In the genomic region with DNA sequence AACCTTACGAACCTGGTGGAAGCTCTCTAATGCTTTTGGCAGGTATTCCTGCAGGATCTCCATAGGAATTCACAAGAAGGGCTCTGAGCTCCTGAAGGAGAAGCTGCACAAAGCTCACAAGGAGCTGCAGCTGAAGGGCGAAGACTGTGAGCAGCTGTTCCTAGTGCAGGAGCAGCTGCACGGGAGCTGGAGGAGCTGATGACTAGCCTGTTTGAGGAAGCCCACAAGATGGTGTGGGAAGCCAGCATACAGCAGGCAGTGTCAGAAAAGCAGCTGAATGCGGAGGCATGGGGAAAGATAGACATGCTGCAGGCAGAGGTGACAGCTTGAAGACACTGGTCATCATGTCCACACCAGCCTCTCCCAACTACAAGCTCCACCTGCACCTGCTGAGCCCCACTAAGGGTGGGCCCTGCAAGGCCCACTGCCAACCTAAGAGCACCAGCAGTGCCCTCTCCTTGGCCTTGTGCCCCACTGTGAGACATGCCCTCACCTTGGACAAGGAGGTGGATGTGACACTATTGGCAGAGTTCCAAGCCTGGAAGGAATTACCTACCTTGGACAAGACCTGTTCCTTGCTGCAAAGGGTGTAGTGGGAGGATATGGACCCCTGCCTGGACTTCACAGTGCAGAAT, we compare ENCODE assay signal across 15 cellular contexts.
DNase-seq lines count a peak whose midpoint lies in the region; ATAC-seq and TF ChIP-seq lines count a peak whose summit lies in the region.
"Had no signal": no experiment of that assay in that cellular context is flagged by ENCODE, and none has a peak within 500 bp of the region (broad histone marks: within the 10 kb centered on the region; RNA-seq: fewer than 3 reads in every experiment).

No MANE protein-coding gene starts in this region.

- ATAC-seq in GM19395 (IDR thresholded peaks at IDR 0.05; ENCODE audit: unreplicated experiment): no peak
- ATAC-seq: K562, Right ventricle myocardium inferior had no signal

- no peak for TF ChIP-seq CTCF in dorsolateral prefrontal cortex (IDR thresholded peaks at IDR 0.05 in 54 of 56, conservative IDR thresholded peaks at IDR 0.05 in 2 of 56; ENCODE audit: low read depth in 1 of 56, partially characterized antibody in 56 of 56)

- DNase-seq in Ammon's horn (ENCODE audit: low spot score) (peak; percentile 4), DMS79 treated with DMSO at 0.1 percent for 48 hours (lab: John Stamatoyannopoulos, UW) (peak; percentile 42), dorsolateral prefrontal cortex (peak in 6 of 10 donors; percentile 16 to 54 (median 38)), skeletal muscle cell (ENCODE audit: low read depth) (peak; percentile 17), COLO668 (lab: John Stamatoyannopoulos, UW; ENCODE audit: unreplicated experiment) (no peak)
- no peak for DNase-seq in activated CD8-positive, alpha-beta memory T cell treated with anti-CD3 and anti-CD28 coated beads, Interleukin-2, amount 50 U/mL, for 4 hours
- DNase-seq: C1 segment of cervical spinal cord, DMS153, MV-4-11, NCI-H1417, NCI-H187, NCI-H526 had no signal

- H3K27me3 ChIP-seq in dorsolateral prefrontal cortex: no peaks in the 10 kb centered on the region

- H3K4me3 ChIP-seq in dorsolateral prefrontal cortex: no peak overlapping the region
- no peak overlapping the region for H3K4me3 ChIP-seq in skeletal muscle cell (ENCODE audit: low read depth, low read length)
- H3K4me3 ChIP-seq: K562 had no signal

- intact Hi-C loops in dorsolateral prefrontal cortex (cut with DNase I): no loop called here

- no peak overlapping the region for H3K27ac ChIP-seq in dorsolateral prefrontal cortex

Comparison
In these comparisons a context has a peak if more than half of its experiments do, and no peak if none do; other contexts are left out.
1. DNase-seq: peak in Ammon's horn (single experiment), DMS79 treated with DMSO at 0.1 percent for 48 hours (single experiment), dorsolateral prefrontal cortex (6 of 10) and skeletal muscle cell (single experiment); none in activated CD8-positive, alpha-beta memory T cell treated with anti-CD3 and anti-CD28 coated beads, Interleukin-2, amount 50 U/mL, for 4 hours (single experiment) and COLO668 (single experiment).